ENCODE assay signal across 9 cellular contexts in the genomic region with DNA sequence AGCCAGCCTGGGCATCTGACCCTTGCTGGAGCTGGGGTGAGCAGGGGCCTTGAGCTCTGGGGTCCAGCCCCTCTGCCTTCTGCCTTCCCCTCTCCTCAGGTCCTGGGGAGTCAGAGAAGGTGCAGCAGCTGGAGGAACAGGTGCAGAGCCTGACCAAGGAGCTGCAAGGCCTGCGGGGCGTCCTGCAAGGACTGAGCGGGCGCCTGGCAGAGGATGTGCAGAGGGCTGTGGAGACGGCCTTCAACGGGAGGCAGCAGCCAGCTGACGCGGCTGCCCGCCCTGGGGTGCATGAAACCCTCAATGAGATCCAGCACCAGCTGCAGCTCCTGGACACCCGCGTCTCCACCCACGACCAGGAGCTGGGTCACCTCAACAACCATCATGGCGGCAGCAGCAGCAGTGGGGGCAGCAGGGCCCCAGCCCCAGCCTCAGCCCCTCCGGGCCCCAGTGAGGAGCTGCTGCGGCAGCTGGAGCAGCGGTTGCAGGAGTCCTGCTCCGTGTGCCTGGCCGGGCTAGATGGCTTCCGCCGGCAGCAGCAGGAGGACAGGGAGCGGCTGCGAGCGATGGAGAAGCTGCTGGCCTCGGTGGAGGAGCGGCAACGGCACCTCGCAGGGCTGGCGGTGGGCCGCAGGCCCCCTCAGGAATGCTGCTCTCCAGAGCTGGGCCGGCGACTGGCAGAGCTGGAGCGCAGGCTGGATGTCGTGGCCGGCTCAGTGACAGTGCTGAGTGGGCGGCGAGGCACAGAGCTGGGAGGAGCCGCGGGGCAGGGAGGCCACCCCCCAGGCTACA. TPM values are rescaled to one million over a fixed set of nuclear protein-coding genes. Genes with fewer than 3 reads are reported as not detected.
DNase-seq lines count a peak whose midpoint lies in the region; ATAC-seq and TF ChIP-seq lines count a peak whose summit lies in the region.
"Had no signal": no experiment of that assay in that cellular context is flagged by ENCODE, and none has a peak within 500 bp of the region (broad histone marks: within the 10 kb centered on the region; RNA-seq: fewer than 3 reads in every experiment).

No MANE protein-coding gene starts in this region.

- peak overlapping the region; percentile 96 for H3K27ac Mint-ChIP-seq in activated CD4-positive, alpha-beta memory T cell treated with anti-CD3 and anti-CD28 coated beads, Interleukin-2, amount 10 ng/mL, durations not matched to agents 7 days and 5 days
- no peak overlapping the region for H3K27ac Mint-ChIP-seq in HFFc6

- H3K36me3 Mint-ChIP-seq in activated CD4-positive, alpha-beta memory T cell treated with anti-CD3 and anti-CD28 coated beads, Interleukin-2, amount 10 ng/mL, durations not matched to agents 7 days and 5 days (ENCODE audit: low read depth), result no peaks in the 10 kb centered on the region
- peaks cover 12% of the 10 kb centered on the region; the same call in 1 of the 2 replicates for H3K36me3 Mint-ChIP-seq in HFFc6 (ENCODE audit: low read depth)

- no peak for TF ChIP-seq POLR2A in heart left ventricle (IDR thresholded peaks at IDR 0.05)

- POLR2A ChIA-PET in activated CD4-positive, alpha-beta memory T cell treated with anti-CD3 and anti-CD28 coated beads, Interleukin-2, amount 10 ng/mL, durations not matched to agents 7 days and 5 days (lab: Charles Lee), result interaction anchor here (0.7 to 11.8 kb wide), 7 partner anchors 9 to 122 kb away, joined by 3 to 125 read pairs (median 6); partner anchors contain the start of genes AGBL5, OST4 and PREB

- H3K4me1 Mint-ChIP-seq in activated CD4-positive, alpha-beta memory T cell treated with anti-CD3 and anti-CD28 coated beads, Interleukin-2, amount 10 ng/mL, durations not matched to agents 7 days and 5 days, result peaks cover 47% of the 10 kb centered on the region
- H3K4me1 Mint-ChIP-seq in HFFc6 (ENCODE audit: low read depth), result peaks cover 51% of the 10 kb centered on the region

- H3K9me3 ChIP-seq in heart left ventricle (no peaks in the 10 kb centered on the region), mesenchymal stem cell (ENCODE audit: control insufficient read depth, low read length) (no peaks in the 10 kb centered on the region), upper lobe of right lung (no peaks in the 10 kb centered on the region)

- H3K9ac ChIP-seq in mesenchymal stem cell (ENCODE audit: low read length), result no peak overlapping the region

- DNase-seq in heart left ventricle (peak in 1 of 5 donors; percentile 61), cardiac septum (ENCODE audit: low spot score) (no peak), mesenchymal stem cell (no peak), upper lobe of right lung (no peak), HFFc6 (no peak), GM03348 (ENCODE audit: low spot score) (no peak)
- no peak for DNase-seq in activated CD4-positive, alpha-beta memory T cell treated with anti-CD3 and anti-CD28 coated beads, Interleukin-2, amount 10 ng/mL, durations not matched to agents 7 days and 5 days
- DNase-seq in stimulated activated naive CD4-positive, alpha-beta T cell treated with Interleukin-2 at 50 U/mL for 16 hours (lab: John Stamatoyannopoulos, UW), result no peak
- DNase-seq: cortex of kidney had no signal

- H3K79me1 ChIP-seq in mesenchymal stem cell (replicated peaks; ENCODE audit: low read length, poor library complexity, severe bottlenecking), result no peaks in the 10 kb centered on the region

- H2BK12ac ChIP-seq in mesenchymal stem cell (ENCODE audit: low read length in 2 of 2), result peak overlapping the region in 1 of 2 experiments; percentile 24

- H3K4me1 ChIP-seq in heart left ventricle, result peaks cover 3 to 60% (median 34%) of the 10 kb centered on the region in 12 donors
- H3K4me1 ChIP-seq in mesenchymal stem cell (ENCODE audit: control insufficient read depth, insufficient read depth, low read depth, low read length), result peaks cover 29% of the 10 kb centered on the region
- H3K4me1 ChIP-seq in upper lobe of right lung, result peaks cover 38% of the 10 kb centered on the region

- H3K27me3 ChIP-seq in heart left ventricle (no peaks in the 10 kb centered on the region), mesenchymal stem cell (ENCODE audit: control insufficient read depth in 1 of 2, insufficient read depth in 1 of 2, low read length in 2 of 2) (no peaks in the 10 kb centered on the region), upper lobe of right lung (no peaks in the 10 kb centered on the region)

- H2BK15ac ChIP-seq in mesenchymal stem cell (ENCODE audit: low read depth, poor library complexity, severe bottlenecking), result no peak overlapping the region

- CTCF ChIA-PET in activated CD4-positive, alpha-beta memory T cell treated with anti-CD3 and anti-CD28 coated beads, Interleukin-2, amount 10 ng/mL, durations not matched to agents 7 days and 5 days (lab: Charles Lee), result interaction anchor here (1.3 to 3.4 kb wide), 6 partner anchors 10 to 51 kb away, joined by 3 to 16 read pairs (median 4); partner anchors contain the start of genes AGBL5, OST4 and TMEM214

- H3K27me3 Mint-ChIP-seq in activated CD4-positive, alpha-beta memory T cell treated with anti-CD3 and anti-CD28 coated beads, Interleukin-2, amount 10 ng/mL, durations not matched to agents 7 days and 5 days, result peaks cover 2% of the 10 kb centered on the region
- H3K27me3 Mint-ChIP-seq in HFFc6 (ENCODE audit: insufficient read depth), result peaks cover 2% of the 10 kb centered on the region; the same call in 1 of the 2 replicates

- no peak overlapping the region for H2BK120ac ChIP-seq in mesenchymal stem cell (ENCODE audit: low read depth, low read length)

- no peaks in the 10 kb centered on the region for H3K9me3 Mint-ChIP-seq in activated CD4-positive, alpha-beta memory T cell treated with anti-CD3 and anti-CD28 coated beads, Interleukin-2, amount 10 ng/mL, durations not matched to agents 7 days and 5 days
- no peaks in the 10 kb centered on the region for H3K9me3 Mint-ChIP-seq in HFFc6

- H4K91ac ChIP-seq in mesenchymal stem cell (ENCODE audit: low read length), result peak overlapping the region; percentile 18

- H3K4me2 ChIP-seq in mesenchymal stem cell (ENCODE audit: low read length, poor library complexity, severe bottlenecking), result no peak overlapping the region

- H3K36me3 ChIP-seq in heart left ventricle (peaks cover 0 to 3% (median 0%) of the 10 kb centered on the region in 9 donors), mesenchymal stem cell (ENCODE audit: control insufficient read depth in 1 of 2, insufficient read depth in 2 of 2, low read depth in 1 of 2, low read length in 2 of 2) (peaks cover 11 to 14% of the 10 kb centered on the region in 2 experiments), upper lobe of right lung (no peaks in the 10 kb centered on the region)

- H3K27ac ChIP-seq in heart left ventricle, result peak overlapping the region in 11 of 12 donors; percentile 58 to 97 (median 81)
- H3K27ac ChIP-seq in mesenchymal stem cell (ENCODE audit: low read length, poor library complexity, severe bottlenecking), result no peak overlapping the region
- H3K27ac ChIP-seq in upper lobe of right lung, result peak overlapping the region; percentile 85

- no peak overlapping the region for H3K23ac ChIP-seq in mesenchymal stem cell (ENCODE audit: low read length in 2 of 2)

- H3K18ac ChIP-seq in mesenchymal stem cell (ENCODE audit: low read depth in 1 of 2, low read length in 2 of 2), result no peak overlapping the region

- no peak overlapping the region for H3K14ac ChIP-seq in mesenchymal stem cell (ENCODE audit: low read length in 2 of 2)

- no peak overlapping the region for H3K4me3 ChIP-seq in heart left ventricle
- H3K4me3 ChIP-seq in mesenchymal stem cell (ENCODE audit: insufficient read depth in 1 of 2, low read depth in 1 of 2, low read length in 2 of 2), result no peak overlapping the region
- H3K4me3 ChIP-seq in upper lobe of right lung, result peak overlapping the region; percentile 59

- no peak overlapping the region for H2AK5ac ChIP-seq in mesenchymal stem cell (ENCODE audit: low read length, severe bottlenecking)

- WGBS in heart left ventricle, 4 donors, result 83 to 90% (median 89%) methylated on average over 19 to 38 of the region's 38 CpGs
- whole genome bisulfite sequencing in mesenchymal stem cell, result 95% methylated on average over 38 of the region's 38 CpGs

- no peak overlapping the region for H2AFZ ChIP-seq in mesenchymal stem cell (ENCODE audit: low read depth, low read length)

- intact Hi-C loops in heart left ventricle (cut with DNase I) (loop anchor here in 7 of 10 donors (2.0 to 10.0 kb wide), 4 partner anchors 31 to 120 kb away; partner anchors contain the start of genes TMEM214 (in 6 of the 7) and AGBL5 (in 2 of the 7)), cardiac septum (cut with DNase I) (loop anchor here (1.0 to 2.0 kb wide), 2 partner anchors 11 to 121 kb away; partner anchors contain the start of gene OST4), upper lobe of right lung (cut with DNase I) (loop anchor here (10.0 kb wide), 1 partner anchor 117 kb away; no protein-coding TSS in a partner anchor)

- no peak overlapping the region for H3K4ac ChIP-seq in mesenchymal stem cell (ENCODE audit: low read depth in 1 of 2, low read length in 2 of 2)

- no peak overlapping the region for H4K8ac ChIP-seq in mesenchymal stem cell (ENCODE audit: low read length)

- no peak overlapping the region for H3K4me3 Mint-ChIP-seq in activated CD4-positive, alpha-beta memory T cell treated with anti-CD3 and anti-CD28 coated beads, Interleukin-2, amount 10 ng/mL, durations not matched to agents 7 days and 5 days
- H3K4me3 Mint-ChIP-seq in HFFc6, result no peak overlapping the region

- TF ChIP-seq CTCF in heart left ventricle (IDR thresholded peaks at IDR 0.05) (no peak), upper lobe of right lung (IDR thresholded peaks at IDR 0.05) (no peak), HFFc6 (IDR thresholded peaks at IDR 0.05) (no peak)

- no peak overlapping the region for H2BK5ac ChIP-seq in mesenchymal stem cell (ENCODE audit: low read depth, low read length, poor library complexity, severe bottlenecking)

- no peak for ATAC-seq in heart left ventricle
- ATAC-seq in upper lobe of right lung, result no peak

RNA-seq across cellular contexts. Expression of gene EMILIN1, which starts 3.8 kb away (rescaled TPM):
- total RNA-seq in heart left ventricle (10 to 100 TPM in 8 of 9 donors, 1 to 10 TPM in 1; 7.5 to 76.9 (median 16.3) TPM), cardiac septum (21.0 TPM), upper lobe of right lung (84.6 TPM)
- 10 to 100 TPM; 21.0 to 31.2 TPM for polyA plus RNA-seq in heart left ventricle
- total RNA-seq in activated CD4-positive, alpha-beta memory T cell treated with anti-CD3 and anti-CD28 coated beads, Interleukin-2, amount 10 ng/mL, durations not matched to agents 7 days and 5 days, result under 1 TPM; 0.70 to 0.78 TPM
- polyA plus RNA-seq in mesenchymal stem cell (2013, experiment 1 of 2), result 122 TPM
- 129 TPM for polyA plus RNA-seq in mesenchymal stem cell (2013, experiment 2 of 2)
- 100 to 1,000 TPM; 144 to 208 (median 183) TPM for total RNA-seq in HFFc6 (2021; fragmentation: NEBNext Ultra II Directional; extraction: Animal tissue kit (Norgen Biotek cat#: 25700))

RNA-seq across cellular contexts. Expression of gene KHK, which starts 4.4 kb away (rescaled TPM):
- total RNA-seq in heart left ventricle (1 to 10 TPM in 8 of 9 donors, under 1 TPM in 1; 0.89 to 3.9 (median 1.8) TPM), cardiac septum (1.1 TPM), upper lobe of right lung (4.9 TPM)
- polyA plus RNA-seq in heart left ventricle, result 1 to 10 TPM; 1.3 to 2.0 TPM
- total RNA-seq in activated CD4-positive, alpha-beta memory T cell treated with anti-CD3 and anti-CD28 coated beads, Interleukin-2, amount 10 ng/mL, durations not matched to agents 7 days and 5 days, result 1 to 10 TPM; 5.6 to 6.6 TPM
- 0.29 TPM for polyA plus RNA-seq in mesenchymal stem cell (2013, experiment 1 of 2)
- 0.38 TPM for polyA plus RNA-seq in mesenchymal stem cell (2013, experiment 2 of 2)
- 1 to 10 TPM; 1.0 to 1.7 (median 1.6) TPM for total RNA-seq in HFFc6 (2021; fragmentation: NEBNext Ultra II Directional; extraction: Animal tissue kit (Norgen Biotek cat#: 25700))

RNA-seq across cellular contexts. Expression of gene OST4, which starts 10.7 kb away (rescaled TPM):
- total RNA-seq in heart left ventricle (100 to 1,000 TPM; 215 to 466 (median 343) TPM), cardiac septum (339 TPM), upper lobe of right lung (248 TPM)
- 100 to 1,000 TPM; 335 to 517 TPM for polyA plus RNA-seq in heart left ventricle
- 100 to 1,000 TPM; 305 to 312 TPM for total RNA-seq in activated CD4-positive, alpha-beta memory T cell treated with anti-CD3 and anti-CD28 coated beads, Interleukin-2, amount 10 ng/mL, durations not matched to agents 7 days and 5 days
- polyA plus RNA-seq in mesenchymal stem cell (2013, experiment 1 of 2), result 1,831 TPM
- polyA plus RNA-seq in mesenchymal stem cell (2013, experiment 2 of 2), result 1,802 TPM
- 100 to 1,000 TPM; 500 to 565 (median 548) TPM for total RNA-seq in HFFc6 (2021; fragmentation: NEBNext Ultra II Directional; extraction: Animal tissue kit (Norgen Biotek cat#: 25700))

RNA-seq across cellular contexts. Expression of gene AGBL5, which starts 30.7 kb away (rescaled TPM):
- 10 to 100 TPM in 4 of 9 donors, 1 to 10 TPM in 5; 4.9 to 12.5 (median 9.9) TPM for total RNA-seq in heart left ventricle
- polyA plus RNA-seq in heart left ventricle, result 1 to 10 TPM; 4.5 to 7.9 TPM
- total RNA-seq in cardiac septum, result 11.7 TPM
- total RNA-seq in activated CD4-positive, alpha-beta memory T cell treated with anti-CD3 and anti-CD28 coated beads, Interleukin-2, amount 10 ng/mL, durations not matched to agents 7 days and 5 days, result 10 to 100 TPM; 16.9 to 18.3 TPM
- 18.2 TPM for polyA plus RNA-seq in mesenchymal stem cell (2013, experiment 1 of 2)
- 17.4 TPM for polyA plus RNA-seq in mesenchymal stem cell (2013, experiment 2 of 2)
- 14.0 TPM for total RNA-seq in upper lobe of right lung
- 10 to 100 TPM; 23.5 to 31.4 (median 28.6) TPM for total RNA-seq in HFFc6 (2021; fragmentation: NEBNext Ultra II Directional; extraction: Animal tissue kit (Norgen Biotek cat#: 25700))

RNA-seq across cellular contexts. Expression of gene CGREF1, which starts 36.8 kb away (rescaled TPM):
- total RNA-seq in heart left ventricle, result 1 to 10 TPM in 4 of 9 donors, under 1 TPM in 4, not detected in 1; 0.24 to 2.7 (median 1.0) TPM
- polyA plus RNA-seq in heart left ventricle, result under 1 TPM; 0.67 to 0.99 TPM
- total RNA-seq in cardiac septum, result 0.48 TPM
- 1 to 10 TPM in 1 of 2 experiments, under 1 TPM in 1; 0.75 to 1.2 TPM for total RNA-seq in activated CD4-positive, alpha-beta memory T cell treated with anti-CD3 and anti-CD28 coated beads, Interleukin-2, amount 10 ng/mL, durations not matched to agents 7 days and 5 days
- polyA plus RNA-seq in mesenchymal stem cell (2013, experiment 1 of 2), result 0.68 TPM
- 0.84 TPM for polyA plus RNA-seq in mesenchymal stem cell (2013, experiment 2 of 2)
- 0.43 TPM for total RNA-seq in upper lobe of right lung
- under 1 TPM in 1 of 6 experiments, not detected in 5; 0.12 TPM for total RNA-seq in HFFc6 (2021; fragmentation: NEBNext Ultra II Directional; extraction: Animal tissue kit (Norgen Biotek cat#: 25700))

Comparison
In these comparisons a context has a peak if more than half of its experiments do, and no peak if none do; other contexts are left out.
1. RNA of gene EMILIN1, which starts 3.8 kb away (total RNA-seq): 144 to 208 TPM in HFFc6, 84.6 TPM in upper lobe of right lung (single experiment), 21.0 TPM in cardiac septum (single experiment) and 7.5 to 76.9 TPM in heart left ventricle; 0.70 to 0.78 TPM in activated CD4-positive, alpha-beta memory T cell treated with anti-CD3 and anti-CD28 coated beads, Interleukin-2, amount 10 ng/mL, durations not matched to agents 7 days and 5 days; every median in the first group is over 4 times any median in the second.